Comparison of ENCODE assay signal across 17 cellular contexts in the genomic region with DNA sequence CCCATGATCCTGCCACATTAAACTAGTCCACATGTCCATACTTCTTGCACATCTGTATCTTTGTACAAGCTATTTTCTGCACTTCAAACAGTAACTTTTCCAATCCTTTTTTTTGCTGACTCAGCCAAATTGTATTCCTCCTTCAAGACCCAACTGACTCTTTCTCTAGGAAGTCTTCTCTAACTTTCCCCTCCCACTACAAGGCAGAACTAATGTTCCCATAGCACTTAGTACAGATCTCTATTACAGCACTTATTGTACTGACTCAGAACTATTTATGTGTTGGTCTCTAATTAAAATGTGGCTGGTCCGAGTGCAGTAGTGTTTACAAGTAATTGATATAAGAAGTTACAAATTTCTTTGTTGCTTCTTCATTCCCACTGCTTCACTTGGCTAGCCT.
"Had no signal": no experiment of that assay in that cellular context is flagged by ENCODE, and none has a peak within 500 bp of the region (broad histone marks: within the 10 kb centered on the region; RNA-seq: fewer than 3 reads in every experiment).

No MANE protein-coding gene starts in this region.

- H3K27ac ChIP-seq: coronary artery, epithelial cell of prostate, heart left ventricle, spleen, stomach, suprapubic skin, tibial nerve, WERI-Rb-1 had no signal

- H3K4me3 ChIP-seq: coronary artery, heart left ventricle, spleen, stomach, suprapubic skin, tibial nerve had no signal

- H3K9me3 ChIP-seq: heart left ventricle, spleen, stomach, suprapubic skin, tibial nerve had no signal

- H3K27me3 ChIP-seq: heart left ventricle, spleen, stomach, suprapubic skin, tibial nerve had no signal

- ATAC-seq: heart left ventricle; left ventricle myocardium superior; natural killer cell treated with Interleukin-12 subunit alpha and Interleukin-12 subunit beta and Interleukin-15 and Interleukin-18, amount 100 ng/mL, for 72 hours had no signal

- H3K4me1 ChIP-seq: suprapubic skin had no signal

- H3K36me3 ChIP-seq: suprapubic skin had no signal

- FAIRE-seq: bronchial epithelial cell, islet of Langerhans had no signal

- DNase-seq: activated naive CD4-positive, alpha-beta T cell treated with anti-CD3 and anti-CD28 coated beads, Interleukin-2, amount 10 ng/mL, durations not matched to agents 7 days and 5 days; activated T-cell treated with anti-CD3 and anti-CD28 coated beads, Interleukin-2, amount 50 U/mL, for 48 hours; amygdala; left ventricle myocardium superior; mammary epithelial cell; stimulated activated CD4-positive, alpha-beta T cell treated with anti-CD3 and anti-CD28 coated beads, Interleukin-4, amount 100 ng/mL, for 1 hour; stomach; WERI-Rb-1 had no signal
